32 cellular contexts compared by ENCODE assay signal in genomic region chr15:71564217-71564616, GRCh38.
"Had no signal": no experiment of that assay in that cellular context is flagged by ENCODE, and none has a peak within 500 bp of the region (broad histone marks: within the 10 kb centered on the region; RNA-seq: fewer than 3 reads in every experiment).

No MANE protein-coding gene starts in this region.

- H3K9me3 ChIP-seq: ascending aorta, breast epithelium, gastroesophageal sphincter, heart right ventricle had no signal

- H3K4me1 ChIP-seq: ascending aorta, breast epithelium, gastroesophageal sphincter had no signal

- H3K27ac Mint-ChIP-seq: activated B cell treated with CpG ODN at 0.5 μM for 24 hours; activated CD4-positive, alpha-beta memory T cell treated with anti-CD3 and anti-CD28 coated beads, Interleukin-2, amount 10 ng/mL, durations not matched to agents 7 days and 5 days; activated CD4-positive, alpha-beta T cell treated with anti-CD3 and anti-CD28 coated beads, Interleukin-2, amount 10 ng/mL, durations not matched to agents 24 days and 14 days; activated naive CD4-positive, alpha-beta T cell treated with anti-CD3 and anti-CD28 coated beads, Interleukin-2, amount 10 ng/mL, durations not matched to agents 7 days and 5 days; activated naive CD8-positive, alpha-beta T cell treated with anti-CD3 and anti-CD28 coated beads, Interleukin-2, amount 10 ng/mL, durations not matched to agents 7 days and 5 days; activated T-cell treated with anti-CD3 and anti-CD28 coated beads, Interleukin-2, amount 50 U/mL, for 24 hours; activated T-cell treated with anti-CD3 and anti-CD28 coated beads, Interleukin-2, amount 50 U/mL, for 72 hours; dendritic cell treated with granulocyte-macrophage colony-stimulating factor and Interleukin-4, amounts not matched to agents 40 ng/mL and 50 ng/mL, for 4 days; endodermal cell; T-helper 17 cell; T-helper 2 cell treated with Interferon-gamma antibody and Interleukin-4, amounts not matched to agents 5 μg/mL and 100 μg/mL, for 36 hours had no signal

- H3K27me3 ChIP-seq: ascending aorta, breast epithelium, dorsolateral prefrontal cortex, gastroesophageal sphincter, heart right ventricle had no signal

- H3K4me1 Mint-ChIP-seq: activated B cell treated with CpG ODN at 0.5 μM for 24 hours; activated CD4-positive, alpha-beta memory T cell treated with anti-CD3 and anti-CD28 coated beads, Interleukin-2, amount 10 ng/mL, durations not matched to agents 7 days and 5 days; activated CD4-positive, alpha-beta T cell treated with anti-CD3 and anti-CD28 coated beads, Interleukin-2, amount 10 ng/mL, durations not matched to agents 24 days and 14 days; activated naive CD4-positive, alpha-beta T cell treated with anti-CD3 and anti-CD28 coated beads, Interleukin-2, amount 10 ng/mL, durations not matched to agents 7 days and 5 days; activated naive CD8-positive, alpha-beta T cell treated with anti-CD3 and anti-CD28 coated beads, Interleukin-2, amount 10 ng/mL, durations not matched to agents 7 days and 5 days; central memory CD8-positive, alpha-beta T cell; T-helper 17 cell had no signal

- H3K9me3 Mint-ChIP-seq: activated B cell treated with CpG ODN at 0.5 μM for 24 hours; activated CD4-positive, alpha-beta memory T cell treated with anti-CD3 and anti-CD28 coated beads, Interleukin-2, amount 10 ng/mL, durations not matched to agents 7 days and 5 days; activated naive CD4-positive, alpha-beta T cell treated with anti-CD3 and anti-CD28 coated beads, Interleukin-2, amount 10 ng/mL, durations not matched to agents 7 days and 5 days; activated naive CD4-positive, alpha-beta T cell treated with anti-CD3 and anti-CD28 coated beads, Interleukin-2, amount 50 U/mL, for 72 hours; activated naive CD8-positive, alpha-beta T cell treated with anti-CD3 and anti-CD28 coated beads, Interleukin-2, amount 10 ng/mL, durations not matched to agents 7 days and 5 days; activated T-cell treated with anti-CD3 and anti-CD28 coated beads, Interleukin-2, amount 50 U/mL, for 24 hours; activated T-cell treated with anti-CD3 and anti-CD28 coated beads, Interleukin-2, amount 50 U/mL, for 72 hours; central memory CD8-positive, alpha-beta T cell; dendritic cell treated with granulocyte-macrophage colony-stimulating factor and Interleukin-4, amounts not matched to agents 40 ng/mL and 50 ng/mL, for 4 days; endodermal cell; T-helper 2 cell treated with Interferon-gamma antibody and Interleukin-4, amounts not matched to agents 5 μg/mL and 100 μg/mL, for 36 hours had no signal

- DNase-seq: activated B cell treated with CpG ODN at 0.5 μM for 24 hours; activated CD4-positive, alpha-beta memory T cell treated with anti-CD3 and anti-CD28 coated beads, Interleukin-2, amount 10 ng/mL, durations not matched to agents 7 days and 5 days; activated CD4-positive, alpha-beta T cell treated with anti-CD3 and anti-CD28 coated beads, Interleukin-2, amount 10 ng/mL, durations not matched to agents 24 days and 14 days; activated CD4-positive, alpha-beta T cell treated with anti-CD3 and anti-CD28 coated beads, Interleukin-2, amount 50 U/mL, for 4 hours; activated CD8-positive, alpha-beta memory T cell treated with anti-CD3 and anti-CD28 coated beads, Interleukin-2, amount 50 U/mL, for 48 hours; activated gamma-delta T cell; activated naive CD4-positive, alpha-beta T cell; activated naive CD4-positive, alpha-beta T cell treated with anti-CD3 and anti-CD28 coated beads, Interleukin-2, amount 10 ng/mL, durations not matched to agents 7 days and 5 days; activated naive CD8-positive, alpha-beta T cell treated with anti-CD3 and anti-CD28 coated beads, Interleukin-2, amount 10 ng/mL, durations not matched to agents 7 days and 5 days; activated T-cell treated with anti-CD3 and anti-CD28 coated beads for 4 hours; activated T-cell treated with anti-CD3 and anti-CD28 coated beads, Interleukin-2, amount 50 U/mL, for 24 hours; activated T-cell treated with anti-CD3 and anti-CD28 coated beads, Interleukin-2, amount 50 U/mL, for 72 hours; dorsolateral prefrontal cortex; effector memory CD4-positive, alpha-beta T cell; endodermal cell; erythroblast; foreskin melanocyte; heart right ventricle; T-helper 1 cell; T-helper 17 cell; T1000; WERI-Rb-1 had no signal

- H3K36me3 Mint-ChIP-seq: activated naive CD4-positive, alpha-beta T cell treated with anti-CD3 and anti-CD28 coated beads, Interleukin-2, amount 10 ng/mL, durations not matched to agents 7 days and 5 days; activated naive CD4-positive, alpha-beta T cell treated with anti-CD3 and anti-CD28 coated beads, Interleukin-2, amount 50 U/mL, for 72 hours; activated naive CD8-positive, alpha-beta T cell treated with anti-CD3 and anti-CD28 coated beads, Interleukin-2, amount 10 ng/mL, durations not matched to agents 7 days and 5 days had no signal

- H3K27ac ChIP-seq: ascending aorta, breast epithelium, coronary artery, dorsolateral prefrontal cortex, gastroesophageal sphincter, WERI-Rb-1 had no signal

- H3K4me3 Mint-ChIP-seq: activated B cell treated with CpG ODN at 0.5 μM for 24 hours; activated CD4-positive, alpha-beta memory T cell treated with anti-CD3 and anti-CD28 coated beads, Interleukin-2, amount 10 ng/mL, durations not matched to agents 7 days and 5 days; activated CD4-positive, alpha-beta T cell treated with anti-CD3 and anti-CD28 coated beads, Interleukin-2, amount 10 ng/mL, durations not matched to agents 24 days and 14 days; activated naive CD4-positive, alpha-beta T cell treated with anti-CD3 and anti-CD28 coated beads, Interleukin-2, amount 10 ng/mL, durations not matched to agents 7 days and 5 days; activated naive CD8-positive, alpha-beta T cell treated with anti-CD3 and anti-CD28 coated beads, Interleukin-2, amount 10 ng/mL, durations not matched to agents 7 days and 5 days; activated T-cell treated with anti-CD3 and anti-CD28 coated beads, Interleukin-2, amount 50 U/mL, for 24 hours; activated T-cell treated with anti-CD3 and anti-CD28 coated beads, Interleukin-2, amount 50 U/mL, for 72 hours; brain; central memory CD8-positive, alpha-beta T cell; dendritic cell treated with granulocyte-macrophage colony-stimulating factor and Interleukin-4, amounts not matched to agents 40 ng/mL and 50 ng/mL, for 4 days; endodermal cell; T-helper 17 cell; T-helper 2 cell treated with Interferon-gamma antibody and Interleukin-4, amounts not matched to agents 5 μg/mL and 100 μg/mL, for 36 hours had no signal

- H3K27me3 Mint-ChIP-seq: brain had no signal

- H3K4me3 ChIP-seq: ascending aorta, breast epithelium, coronary artery, dorsolateral prefrontal cortex, gastroesophageal sphincter, heart right ventricle had no signal

- ATAC-seq: activated CD4-positive, CD25-positive, alpha-beta regulatory T cell treated with anti-CD3 and anti-CD28 coated beads, Interleukin-2, amount 50 U/mL, for 24 hours; activated naive CD4-positive, alpha-beta T cell treated with anti-CD3 and anti-CD28 coated beads, Interleukin-2, amount 50 U/mL, for 72 hours; activated T-cell treated with anti-CD3 and anti-CD28 coated beads, Interleukin-2, amount 50 U/mL, for 72 hours; gastroesophageal sphincter; T-helper 17 cell had no signal

- H3K36me3 ChIP-seq: ascending aorta, breast epithelium, gastroesophageal sphincter, heart right ventricle, WERI-Rb-1 had no signal
